In the genomic region with DNA sequence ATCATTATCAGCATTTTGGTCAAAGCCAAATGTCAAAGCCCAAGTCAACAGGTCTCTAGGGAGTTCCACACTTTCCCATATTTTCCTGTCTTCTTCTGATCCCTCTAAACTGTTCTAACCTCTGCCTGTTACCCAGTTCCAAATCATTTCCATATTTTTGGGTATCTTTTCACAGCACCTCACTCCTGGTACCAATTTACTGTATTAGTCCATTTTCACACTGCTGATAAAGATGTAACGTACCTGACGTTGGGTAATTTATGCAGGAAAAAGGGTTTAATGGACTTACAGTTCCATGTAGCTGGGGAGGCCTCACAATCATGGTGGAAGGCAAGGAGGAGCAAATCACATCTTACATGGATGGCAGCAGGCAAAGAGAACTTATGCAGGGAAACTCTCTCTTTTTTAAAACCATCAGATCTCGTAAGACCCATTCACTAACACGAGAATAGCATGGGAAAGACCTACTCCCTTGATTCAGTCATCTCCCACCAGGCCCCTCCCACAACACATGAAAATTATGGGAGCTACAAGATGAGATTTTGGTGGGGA, we compare ENCODE assay signal across 2 cellular contexts.
TF ChIP-seq lines count a peak whose summit lies in the region.

No MANE protein-coding gene starts in this region.

TF ChIP-seq in HepG2, 621 proteins besides CTCF, POLR2A, EP300 and RAD21:
- TF ChIP-seq ZNF431 (CRISPR knock-in tag; IDR thresholded peaks at IDR 0.05; ENCODE audit: borderline replicate concordance, low read depth), result peak; percentile 99
- no peak for TF ChIP-seq KAT8 (CRISPR knock-in tag; IDR thresholded peaks at IDR 0.05)
TF ChIP-seq in HepG2: peak in this region for 1.

TF ChIP-seq in HEK293, 187 proteins besides CTCF, POLR2A, EP300 and RAD21:
- peak; percentile 27 for TF ChIP-seq SETDB1 (IDR thresholded peaks at IDR 0.05; ENCODE audit: insufficient read length, low read length)
- TF ChIP-seq, protein P1, sequence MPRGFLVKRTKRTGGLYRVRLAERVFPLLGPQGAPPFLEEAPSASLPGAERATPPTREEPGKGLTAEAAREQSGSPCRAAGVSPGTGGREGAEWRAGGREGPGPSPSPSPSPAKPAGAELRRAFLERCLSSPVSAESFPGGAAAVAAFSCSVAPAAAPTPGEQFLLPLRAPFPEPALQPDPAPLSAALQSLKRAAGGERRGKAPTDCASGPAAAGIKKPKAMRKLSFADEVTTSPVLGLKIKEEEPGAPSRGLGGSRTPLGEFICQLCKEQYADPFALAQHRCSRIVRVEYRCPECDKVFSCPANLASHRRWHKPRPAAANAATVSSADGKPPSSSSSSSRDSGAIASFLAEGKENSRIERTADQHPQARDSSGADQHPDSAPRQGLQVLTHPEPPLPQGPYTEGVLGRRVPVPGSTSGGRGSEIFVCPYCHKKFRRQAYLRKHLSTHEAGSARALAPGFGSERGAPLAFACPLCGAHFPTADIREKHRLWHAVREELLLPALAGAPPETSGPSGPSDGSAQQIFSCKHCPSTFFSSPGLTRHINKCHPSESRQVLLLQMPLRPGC (tag by site-specific recombination; IDR thresholded peaks at IDR 0.05), result no peak
- peak; percentile 97 for TF ChIP-seq ZNF707 (tag by site-specific recombination; IDR thresholded peaks at IDR 0.05)
- TF ChIP-seq ZFHX2 (tag by site-specific recombination; conservative IDR thresholded peaks at IDR 0.05), result no peak
